Comparison of ENCODE assay signal across 8 cellular contexts in the genomic region with DNA sequence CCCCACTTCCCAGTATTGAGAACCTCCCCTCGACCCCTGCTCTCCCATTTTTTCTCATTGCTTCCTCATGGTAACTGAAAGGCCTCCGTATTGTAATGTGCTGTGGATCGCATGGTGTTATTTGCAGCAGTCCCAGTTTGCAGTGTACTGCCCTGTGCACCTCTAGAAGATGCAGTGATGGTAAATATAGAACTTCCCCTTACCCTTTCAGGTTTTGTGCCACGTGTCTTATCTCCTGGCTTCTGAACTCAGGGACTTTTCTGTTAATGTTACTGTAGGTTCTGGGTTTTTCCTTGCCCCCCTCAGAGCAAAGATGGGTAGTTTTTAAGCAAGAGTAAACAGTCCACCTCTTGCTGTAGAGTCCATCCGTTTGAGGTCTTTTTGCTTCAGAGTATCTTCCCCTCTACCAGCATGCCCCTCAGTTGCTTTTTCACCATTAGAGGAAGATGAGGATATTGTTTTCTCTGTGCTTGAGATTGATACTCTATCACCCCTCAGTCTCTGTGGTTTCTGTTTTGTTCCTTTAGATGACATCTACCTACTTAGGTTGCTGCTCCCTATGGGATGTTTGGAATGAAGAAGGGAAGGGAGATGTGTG. TPM values are rescaled to one million over a fixed set of nuclear protein-coding genes. Genes with fewer than 3 reads are reported as not detected.
DNase-seq lines count a peak whose midpoint lies in the region; ATAC-seq and TF ChIP-seq lines count a peak whose summit lies in the region.

No MANE protein-coding gene starts in this region.

- peaks cover 0 to 26% of the 10 kb centered on the region in 2 donors for H3K36me3 ChIP-seq in gastrocnemius medialis

- no peak for TF ChIP-seq POLR2A in gastrocnemius medialis (IDR thresholded peaks at IDR 0.05)

- intact Hi-C loops in dendritic cell treated with granulocyte-macrophage colony-stimulating factor and Interleukin-4, amounts not matched to agents 40 ng/mL and 50 ng/mL, for 4 days (cut with micrococcal nuclease), result loop anchor here (5.0 kb wide), 1 partner anchor 35 kb away; no protein-coding TSS in a partner anchor
- intact Hi-C loops in gastrocnemius medialis (cut with DNase I; ENCODE audit: low total_unique reads), result loop anchor here (5.0 kb wide), 1 partner anchor 150 kb away; no protein-coding TSS in a partner anchor

- in situ Hi-C loops in gastrocnemius medialis (cut with MboI; ENCODE audit: low sequenced_read_pairs in 4 of 4), result loop anchor here in 1 of 4 donors (5.0 kb wide), 1 partner anchor 120 kb away; no protein-coding TSS in a partner anchor

- no peaks in the 10 kb centered on the region for H3K27me3 Mint-ChIP-seq in dendritic cell treated with granulocyte-macrophage colony-stimulating factor and Interleukin-4, amounts not matched to agents 40 ng/mL and 50 ng/mL, for 4 days

- H3K9me3 ChIP-seq in gastrocnemius medialis, result no peaks in the 10 kb centered on the region

- H3K9me3 Mint-ChIP-seq in dendritic cell treated with granulocyte-macrophage colony-stimulating factor and Interleukin-4, amounts not matched to agents 40 ng/mL and 50 ng/mL, for 4 days, result no peaks in the 10 kb centered on the region

- H3K27ac Mint-ChIP-seq in dendritic cell treated with granulocyte-macrophage colony-stimulating factor and Interleukin-4, amounts not matched to agents 40 ng/mL and 50 ng/mL, for 4 days, result peak overlapping the region; percentile 81

- peak overlapping the region in 1 of 4 donors; percentile 12 for H3K4me3 ChIP-seq in gastrocnemius medialis

- H3K27me3 ChIP-seq in gastrocnemius medialis, result no peaks in the 10 kb centered on the region

- peaks cover 61% of the 10 kb centered on the region for H3K4me1 Mint-ChIP-seq in dendritic cell treated with granulocyte-macrophage colony-stimulating factor and Interleukin-4, amounts not matched to agents 40 ng/mL and 50 ng/mL, for 4 days (ENCODE audit: low read depth)

- H3K4me1 ChIP-seq in gastrocnemius medialis, result peaks cover 83 to 84% of the 10 kb centered on the region in 2 donors

- peak; percentile 43 for ATAC-seq in GM18870 (IDR thresholded peaks at IDR 0.05; ENCODE audit: unreplicated experiment)
- ATAC-seq in HG02885 (IDR thresholded peaks at IDR 0.05; ENCODE audit: poor library complexity, unreplicated experiment), result peak; percentile 53
- no peak for ATAC-seq in gastrocnemius medialis
- ATAC-seq in HG03439 (IDR thresholded peaks at IDR 0.05; ENCODE audit: unreplicated experiment), result no peak

- H3K4me3 Mint-ChIP-seq in dendritic cell treated with granulocyte-macrophage colony-stimulating factor and Interleukin-4, amounts not matched to agents 40 ng/mL and 50 ng/mL, for 4 days, result peak overlapping the region; percentile 40

- peak overlapping the region; percentile 91 to 97 (median 96) for H3K27ac ChIP-seq in gastrocnemius medialis

- DNase-seq in gastrocnemius medialis, result no peak
- no peak for DNase-seq in activated effector memory CD4-positive, alpha-beta T cell treated with anti-CD3 and anti-CD28 coated beads, Interleukin-2, amount 50 U/mL, for 16 hours
- DNase-seq in SKM-1 (lab: John Stamatoyannopoulos, UW; ENCODE audit: unreplicated experiment), result no peak
- DNase-seq in RPMI8226, result no peak

- TF ChIP-seq CTCF in gastrocnemius medialis (IDR thresholded peaks at IDR 0.05 in 4 of 5, conservative IDR thresholded peaks at IDR 0.05 in 1 of 5), result no peak

- H3K36me3 Mint-ChIP-seq in dendritic cell treated with granulocyte-macrophage colony-stimulating factor and Interleukin-4, amounts not matched to agents 40 ng/mL and 50 ng/mL, for 4 days (ENCODE audit: low read depth), result peaks cover 91% of the 10 kb centered on the region

RNA-seq across cellular contexts. Expression of a gene that starts 22.4 kb away (rescaled TPM):
- total RNA-seq in gastrocnemius medialis, result 10 to 100 TPM; 26.9 to 55.5 (median 33.7) TPM

Comparison
In these comparisons a context has a peak if more than half of its experiments do, and no peak if none do; other contexts are left out.
1. ATAC-seq: peak in GM18870 (single experiment) and HG02885 (single experiment); none in gastrocnemius medialis (0 of 2) and HG03439 (single experiment).